Comparison of ENCODE assay signal across 8 cellular contexts in the genomic region with DNA sequence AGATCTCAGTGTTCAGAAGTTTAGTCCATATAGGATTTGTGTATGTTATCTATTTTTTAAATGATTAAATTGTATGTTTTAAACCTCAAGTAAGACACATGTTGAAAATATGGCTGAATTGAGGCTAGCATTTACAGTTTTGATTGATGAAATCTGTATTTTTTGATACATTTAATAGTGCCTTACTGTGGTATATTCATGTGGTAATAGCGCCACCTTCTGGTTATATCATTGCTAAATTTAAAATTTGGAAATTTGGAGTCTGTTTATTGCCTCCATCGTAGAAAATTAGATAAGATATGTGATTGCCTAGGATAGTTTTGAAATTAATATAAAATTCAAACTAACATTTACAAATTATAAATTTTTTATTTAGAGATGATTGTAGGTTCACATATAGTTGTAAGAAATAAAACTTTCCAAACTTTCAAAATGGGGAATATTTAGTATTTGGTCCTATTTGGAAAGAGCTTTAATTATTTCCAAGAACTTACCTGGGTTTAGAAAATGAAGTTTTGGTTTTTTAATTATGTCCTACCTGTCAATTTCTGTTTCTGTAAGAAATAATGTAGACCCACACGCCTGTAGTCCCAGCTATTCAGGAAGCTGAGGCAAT. TPM values are rescaled to one million over a fixed set of nuclear protein-coding genes. Genes with fewer than 3 reads are reported as not detected.
DNase-seq lines count a peak whose midpoint lies in the region; ATAC-seq and TF ChIP-seq lines count a peak whose summit lies in the region.

No MANE protein-coding gene starts in this region.

- no peaks in the 10 kb centered on the region for H3K27me3 ChIP-seq in prostate gland (replicated peaks; ENCODE audit: insufficient read depth)

- no peak overlapping the region for H3K27ac ChIP-seq in prostate gland

- TF ChIP-seq POLR2A in prostate gland (IDR thresholded peaks at IDR 0.05) (no peak), GM18505 (IDR thresholded peaks at IDR 0.05; ENCODE audit: borderline replicate concordance, extremely low read depth, insufficient read depth, insufficient read length) (no peak)

- ATAC-seq in GM18505 (IDR thresholded peaks at IDR 0.05; ENCODE audit: unreplicated experiment): no peak
- no peak for ATAC-seq in HG03045 (IDR thresholded peaks at IDR 0.05; ENCODE audit: unreplicated experiment)
- ATAC-seq in HG03378 (IDR thresholded peaks at IDR 0.05; ENCODE audit: unreplicated experiment): no peak

- WGBS in prostate gland: 32% methylated on average over 3 of the region's 3 CpGs

- no peaks in the 10 kb centered on the region for H3K4me1 ChIP-seq in prostate gland (replicated peaks)

- no peaks in the 10 kb centered on the region for H3K36me3 ChIP-seq in prostate gland

- intact Hi-C loops in prostate gland (cut with DNase I): loop anchor here (1.0 to 10.0 kb wide), 3 partner anchors 122 to 291 kb away; no protein-coding TSS in a partner anchor

- H3K4me3 ChIP-seq in fibroblast of the aortic adventitia (ENCODE audit: low read depth, low read length): no peak overlapping the region
- no peak overlapping the region for H3K4me3 ChIP-seq in prostate gland

- DNase-seq in COR-L47 (lab: John Stamatoyannopoulos, UW): peak; percentile 13
- peak; percentile 54 for DNase-seq in SKM-1 (lab: John Stamatoyannopoulos, UW; ENCODE audit: unreplicated experiment)
- peak; percentile 75 for DNase-seq in fibroblast of the aortic adventitia (ENCODE audit: low read depth)
- DNase-seq in prostate gland (ENCODE audit: low spot score): no peak

- TF ChIP-seq CTCF in LNCAP (IDR thresholded peaks at IDR 0.05): peak; percentile 62
- peak; percentile 38 for TF ChIP-seq CTCF in fibroblast of the aortic adventitia (IDR thresholded peaks at IDR 0.05; ENCODE audit: insufficient read depth, low read length)
- peak in 3 of 4 experiments; percentile 79 to 86 (median 80) for TF ChIP-seq CTCF in prostate gland (IDR thresholded peaks at IDR 0.05)

- H3K9me3 ChIP-seq in prostate gland: no peaks in the 10 kb centered on the region

RNA-seq across cellular contexts. Expression of a gene that starts 19.1 kb away (rescaled TPM):
- total RNA-seq in fibroblast of the aortic adventitia (ENCODE audit: low replicate concordance) (not detected in 2 replicates), prostate gland (1 to 10 TPM in 1 of 2 donors, not detected in 1; 1.1 TPM)

RNA-seq across cellular contexts. Expression of a gene that starts 26.0 kb away (rescaled TPM):
- total RNA-seq in fibroblast of the aortic adventitia (ENCODE audit: low replicate concordance) (55.5 and 156 TPM in 2 replicates), prostate gland (10 to 100 TPM; 41.4 to 61.8 TPM)
